ENCODE assay signal across 18 cellular contexts in the genomic region with DNA sequence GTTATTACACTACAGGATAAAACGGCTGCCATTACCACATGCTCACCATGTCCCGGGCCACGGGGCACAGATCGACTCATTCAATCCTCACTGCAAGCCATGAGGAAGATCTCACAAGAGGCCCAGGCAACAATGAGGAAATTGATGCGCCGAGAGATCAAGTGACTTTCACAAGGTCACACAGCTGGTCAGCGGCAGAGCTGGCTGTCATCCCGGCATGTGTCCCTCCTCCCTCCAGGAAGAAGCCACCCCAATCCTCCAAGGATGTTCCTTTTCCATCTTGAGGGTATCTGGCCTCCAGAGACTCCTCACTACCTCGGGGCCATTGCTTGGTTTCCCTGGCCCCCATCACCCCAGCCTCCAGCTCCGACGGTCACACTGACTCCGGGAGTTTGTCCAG.
"Had no signal": no experiment of that assay in that cellular context is flagged by ENCODE, and none has a peak within 500 bp of the region (broad histone marks: within the 10 kb centered on the region; RNA-seq: fewer than 3 reads in every experiment).

No MANE protein-coding gene starts in this region.

- DNase-seq: activated CD4-positive, alpha-beta T cell treated with anti-CD3 and anti-CD28 coated beads for 48 hours; activated CD8-positive, alpha-beta memory T cell treated with anti-CD3 and anti-CD28 coated beads, Interleukin-2, amount 50 U/mL, for 48 hours; activated CD8-positive, alpha-beta T cell treated with anti-CD3 and anti-CD28 coated beads for 36 hours; activated naive CD4-positive, alpha-beta T cell; activated naive CD8-positive, alpha-beta T cell treated with anti-CD3 and anti-CD28 coated beads, Interleukin-2, amount 10 ng/mL, durations not matched to agents 7 days and 5 days; brain microvascular endothelial cell; effector memory CD8-positive, alpha-beta T cell; gastrocnemius medialis; mucosa of descending colon; naive thymus-derived CD4-positive, alpha-beta T cell; spleen; stimulated activated CD4-positive, alpha-beta T cell treated with anti-CD3 and anti-CD28 coated beads, Interleukin-1b, Interleukin-23, amount 100 ng/mL, for 48 hours; stimulated activated naive CD8-positive, alpha-beta T cell treated with anti-CD3 and anti-CD28 coated beads, Interleukin-15, amount 100 ng/mL, for 72 hours; tibial artery; uterus had no signal

- H3K9me3 ChIP-seq: gastrocnemius medialis, mucosa of descending colon had no signal

- H3K36me3 ChIP-seq: brain microvascular endothelial cell, gastrocnemius medialis, sigmoid colon, spleen, tibial artery, uterus had no signal

- FAIRE-seq: islet of Langerhans had no signal

- H2AFZ ChIP-seq: parathyroid adenoma had no signal

- H3K27ac ChIP-seq: brain microvascular endothelial cell, gastrocnemius medialis, parathyroid adenoma, sigmoid colon, spleen, tibial artery, uterus had no signal

- H3K4me3 ChIP-seq: gastrocnemius medialis, mucosa of descending colon, sigmoid colon, spleen, tibial artery, uterus had no signal

- H3K27me3 ChIP-seq: brain microvascular endothelial cell, uterus had no signal

- ATAC-seq: activated CD8-positive, alpha-beta T cell treated with anti-CD3 and anti-CD28 coated beads for 36 hours; effector memory CD8-positive, alpha-beta T cell; gastrocnemius medialis; naive thymus-derived CD4-positive, alpha-beta T cell; stimulated activated naive CD8-positive, alpha-beta T cell treated with anti-CD3 and anti-CD28 coated beads, Interleukin-15, amount 100 ng/mL, for 72 hours had no signal

- H3K4me1 ChIP-seq: gastrocnemius medialis, sigmoid colon, uterus had no signal

- H3K9ac ChIP-seq: parathyroid adenoma had no signal

- H3K79me2 ChIP-seq: parathyroid adenoma had no signal
